ENCODE assay signal across 8 cellular contexts in the genomic region with DNA sequence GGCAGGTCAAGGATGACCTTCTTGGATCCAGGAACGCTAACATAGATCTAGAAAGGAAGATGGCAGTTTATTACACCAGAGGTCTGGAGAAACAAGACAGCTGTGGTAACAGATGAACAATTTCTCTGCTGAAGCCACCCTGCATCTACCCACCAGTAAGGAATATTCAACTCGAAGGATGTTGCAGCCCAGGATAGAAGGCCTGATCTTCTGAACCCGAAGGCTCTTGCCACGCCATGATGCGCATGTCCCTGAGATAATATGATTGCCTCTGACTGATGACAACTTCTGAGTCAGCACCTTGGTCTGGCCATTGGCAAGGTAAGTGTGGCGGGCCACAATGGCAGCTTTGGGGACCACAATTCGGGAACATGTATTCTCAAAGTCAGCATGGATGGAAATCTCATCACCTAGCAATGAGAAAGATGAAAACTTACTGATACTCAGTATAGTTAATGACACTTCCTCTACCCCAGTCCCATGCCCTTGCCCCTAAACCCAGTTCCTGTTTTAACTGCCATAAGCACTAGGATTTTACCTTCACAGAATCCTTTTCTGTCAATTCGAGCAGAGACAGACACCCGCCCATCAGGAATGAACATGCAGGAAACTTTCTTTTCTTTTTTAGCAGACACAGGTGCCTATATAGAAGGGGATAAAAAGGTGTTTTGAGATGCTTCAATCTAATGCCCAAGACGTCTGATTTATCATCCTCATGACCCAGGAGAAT. TPM values are rescaled to one million over a fixed set of nuclear protein-coding genes. Genes with fewer than 3 reads are reported as not detected.
A peak's percentile ranks its signal among the peaks of the same experiment; 100 is the strongest.
DNase-seq lines count a peak whose midpoint lies in the region; ATAC-seq, FAIRE-seq and TF ChIP-seq lines count a peak whose summit lies in the region.

No MANE protein-coding gene starts in this region.

- RAD21 ChIA-PET in GM12878 (lab: Charles Lee; ENCODE audit: unreplicated experiment): interaction anchor here (1.6 to 7.4 kb wide), 2 partner anchors 13 to 16 kb away, joined by 6 to 100 read pairs; no protein-coding TSS in a partner anchor

- peaks cover 40% of the 10 kb centered on the region for H3K36me3 ChIP-seq in OCI-LY1 (ENCODE audit: insufficient read depth, low read length)
- H3K36me3 ChIP-seq in GM12878 (ENCODE audit: control insufficient read depth in 2 of 2, insufficient read depth in 2 of 2, low read length in 1 of 2): peaks cover 0 to 3% of the 10 kb centered on the region in 2 experiments; a peak in 2 of 4 replicates
- H3K36me3 ChIP-seq in mesodermal cell (ENCODE audit: control insufficient read depth, insufficient read depth, low read length): peaks cover 35% of the 10 kb centered on the region
- peaks cover 14% of the 10 kb centered on the region for H3K36me3 ChIP-seq in urinary bladder (ENCODE audit: insufficient read depth)

- DNase-seq in CMK (ENCODE audit: low read depth): peak; percentile 61
- no peak for DNase-seq in GM12878 (ENCODE audit: low read depth, low spot score)
- DNase-seq in mesenteric fat pad (ENCODE audit: low spot score): no peak
- DNase-seq in GF-D8 (lab: John Stamatoyannopoulos, UW): no peak

- H3K79me2 ChIP-seq in OCI-LY1 (ENCODE audit: insufficient read depth, low read length) (peaks cover 27% of the 10 kb centered on the region), GM12878 (ENCODE audit: control insufficient read depth, insufficient read depth, low read length) (peaks cover 15% of the 10 kb centered on the region)

- no peaks in the 10 kb centered on the region for H4K20me1 ChIP-seq in OCI-LY1 (ENCODE audit: insufficient read depth, low read length)
- H4K20me1 ChIP-seq in GM12878 (ENCODE audit: control insufficient read depth, insufficient read depth): no peaks in the 10 kb centered on the region

- CTCF ChIA-PET in GM12878 (lab: Yijun Ruan, JAX): interaction anchor here (0.7 to 12.2 kb wide), 6 partner anchors 12 to 149 kb away, joined by 3 to 196 read pairs (median 4); a partner anchor contains a TSS

- peak overlapping the region; percentile 89 for H3K4me2 ChIP-seq in OCI-LY1 (ENCODE audit: low read length)
- H3K4me2 ChIP-seq in GM12878 (ENCODE audit: control insufficient read depth, insufficient read depth): peak overlapping the region; percentile 86

- no TSS peak for BruUV-seq in GM12878 (replicated peaks; lab: Mats Ljungman, UMichigan)

- H2AFZ ChIP-seq in OCI-LY1 (ENCODE audit: low read length) (no peak overlapping the region), GM12878 (ENCODE audit: control insufficient read depth, low read depth, low read length) (no peak overlapping the region)

- peaks cover 34% of the 10 kb centered on the region for H3F3A ChIP-seq in OCI-LY1 (ENCODE audit: insufficient read depth, low read length)

- no peaks in the 10 kb centered on the region for H3K9me2 ChIP-seq in OCI-LY1 (ENCODE audit: low read depth, low read length)

- in situ Hi-C loops in GM12878 (cut with MboI): no loop called here

- no peak for FAIRE-seq in GM12878 (lab: Jason Lieb, UNC)

- ATAC-seq in GM12878 (peak; percentile 3; the same call in 1 of the 3 replicates), HG03196 (IDR thresholded peaks at IDR 0.05; ENCODE audit: unreplicated experiment) (no peak)

- TF ChIP-seq RAD21 in GM12878 (IDR thresholded peaks at IDR 0.05; ENCODE audit: insufficient read depth, low read depth, low read length): no peak

- H3K27ac ChIP-seq in OCI-LY1 (ENCODE audit: low read depth, low read length, poor library complexity, severe bottlenecking) (peak overlapping the region; percentile 98), GM12878 (ENCODE audit: control insufficient read depth, insufficient read depth) (no peak overlapping the region), mesodermal cell (ENCODE audit: low read depth, low read length, severe bottlenecking) (no peak overlapping the region), urinary bladder (ENCODE audit: low read depth) (peak overlapping the region; percentile 91)

- intact Hi-C loops in GM12878 (cut with micrococcal nuclease; ENCODE audit: unreplicated experiment): no loop called here

- TF ChIP-seq CTCF in OCI-LY1 (IDR thresholded peaks at IDR 0.05; ENCODE audit: low read length): no peak
- no peak for TF ChIP-seq CTCF in GM12878 (IDR thresholded peaks at IDR 0.05 in 2 of 3, conservative IDR thresholded peaks at IDR 0.05 in 1 of 3; ENCODE audit: control insufficient read depth in 2 of 3, extremely low read depth in 1 of 3, insufficient read depth in 1 of 3, low read depth in 3 of 3, low read length in 3 of 3)

- H3K9ac ChIP-seq in OCI-LY1 (ENCODE audit: low read length) (peak overlapping the region; percentile 98), GM12878 (ENCODE audit: control insufficient read depth, insufficient read depth, low read length) (peak overlapping the region; percentile 75)

- H3K9me3 ChIP-seq in OCI-LY1 (ENCODE audit: low read length) (no peaks in the 10 kb centered on the region), GM12878 (replicated peaks; ENCODE audit: control insufficient read depth, insufficient read depth, low read length) (no peaks in the 10 kb centered on the region), mesodermal cell (ENCODE audit: control insufficient read depth, low read length) (no peaks in the 10 kb centered on the region)

- H3K27me3 ChIP-seq in OCI-LY1 (ENCODE audit: insufficient read depth, low read length) (no peaks in the 10 kb centered on the region), GM12878 (replicated peaks in 1 of 2; ENCODE audit: control insufficient read depth in 2 of 2, insufficient read depth in 2 of 2, low read length in 1 of 2) (no peaks in the 10 kb centered on the region)

- H3K4me3 ChIP-seq in OCI-LY1 (ENCODE audit: low read depth, low read length, poor library complexity, severe bottlenecking) (peak overlapping the region; percentile 99), GM12878 (peak overlapping the region; percentile 81), mesodermal cell (ENCODE audit: extremely low read depth, insufficient read depth, low read length, poor library complexity, severe bottlenecking) (peak overlapping the region; percentile 77), urinary bladder (ENCODE audit: low read depth, low read length) (peak overlapping the region; percentile 82)

- WGBS in GM12878 (ENCODE audit: insufficient coverage, insufficient replicate concordance, low lambda C conversion rate, missing lambda C conversion rate): 64% methylated on average over 10 of the region's 10 CpGs
- 95 to 97% methylated on average over 7 to 8 of the region's 10 CpGs for WGBS in mesodermal cell (ENCODE audit: insufficient coverage in 2 of 2), 2 experiments
- WGBS in urinary bladder: 18% methylated on average over 10 of the region's 10 CpGs

- H3K4me1 ChIP-seq in OCI-LY1 (ENCODE audit: insufficient read depth, low read length, severe bottlenecking) (peaks cover 59% of the 10 kb centered on the region), GM12878 (ENCODE audit: control insufficient read depth, insufficient read depth, low read length) (peaks cover 8% of the 10 kb centered on the region), mesodermal cell (ENCODE audit: control insufficient read depth, insufficient read depth, low read length, poor library complexity, severe bottlenecking) (peaks cover 29% of the 10 kb centered on the region), urinary bladder (ENCODE audit: insufficient read depth) (no peaks in the 10 kb centered on the region)

- peak; percentile 56 for TF ChIP-seq POLR2A in GM12878 (IDR thresholded peaks at IDR 0.05; ENCODE audit: low read depth, low read length)

- no peak for TF ChIP-seq EP300 in GM12878 (IDR thresholded peaks at IDR 0.05; ENCODE audit: borderline replicate concordance in 1 of 2, control insufficient read depth in 1 of 2, low read depth in 2 of 2, low read length in 2 of 2)

- SMC1A ChIA-PET in GM12878 (lab: Charles Lee; ENCODE audit: uncharacterized antibody, unreplicated experiment): interaction anchor here (0.8 to 12.5 kb wide), 4 partner anchors 13 to 18 kb away, joined by 3 to 244 read pairs (median 11); no protein-coding TSS in a partner anchor

- POLR2A ChIA-PET in GM12878 (lab: Charles Lee): interaction anchor here (1.0 to 4.1 kb wide), 5 partner anchors 8 to 67 kb away, joined by 3 to 82 read pairs (median 6); a partner anchor contains a TSS

RNA-seq across cellular contexts. Expression of a gene that starts 1.8 kb away (rescaled TPM):
- 199 and 208 TPM in 2 replicates for total RNA-seq in GM12878 (2013; cell fraction: nucleolus; rRNA removed)
- total RNA-seq in GM12878 (2014; rRNA removed) (133 and 171 TPM in 2 replicates), GM12878 (2014; rRNA removed; fragmentation: Illumina TruSeq; extraction: Trizol) (110 and 121 TPM in 2 replicates), GM12878 (2021) (106 and 115 TPM in 2 replicates), urinary bladder (920 TPM), mesenteric fat pad (692 TPM)
- 102 TPM for polyA plus RNA-seq in GM12878 (2011; ENCODE audit: low read depth)
- polyA plus RNA-seq in GM12878 (2011; rRNA removed) (132 and 154 TPM in 2 replicates), GM12878 (2014; fragmentation: Illumina TruSeq; extraction: Trizol) (130 and 182 TPM in 2 replicates), GM12878 (2014; fragmentation: Nextera tagmentation; extraction: Ambion mirVana) (10 to 100 TPM; 48.7 to 75.5 TPM), GM12878 (2014; rRNA removed) (84.1 and 108 TPM in 2 replicates), GM12878 (2016; fragmentation: Nextera tagmentation; extraction: Ambion mirVana) (10 to 100 TPM; 76.6 to 82.9 TPM), urinary bladder (1,029 TPM)
- 73.1 TPM in 2 replicates for polyA plus RNA-seq in GM12878 (2011; cell fraction: cytosol; rRNA removed)
- polyA plus RNA-seq in GM12878 (2011; cell fraction: nucleus; rRNA removed): 99.6 and 193 TPM in 2 replicates
- 90.6 and 113 TPM in 2 replicates for polyA plus RNA-seq in GM12878 (2012)
- polyA minus RNA-seq in GM12878 (2011; rRNA and poly(A)+ RNA removed): 209 and 224 TPM in 2 replicates
- polyA minus RNA-seq in GM12878 (2011; cell fraction: cytosol; rRNA and poly(A)+ RNA removed): 42.0 and 48.2 TPM in 2 replicates
- polyA minus RNA-seq in GM12878 (2011; cell fraction: nucleus; rRNA and poly(A)+ RNA removed): 177 and 219 TPM in 2 replicates
- polyA plus RNA-seq in mesodermal cell (2013, experiment 1 of 2): 144 TPM
- polyA plus RNA-seq in mesodermal cell (2013, experiment 2 of 2): 135 TPM

RNA-seq across cellular contexts. Expression of a gene that starts 27.0 kb away (rescaled TPM):
- not detected in 2 replicates for total RNA-seq in GM12878 (2013; cell fraction: nucleolus; rRNA removed)
- 0.11 TPM in 1 of 2 replicates, not detected in the other for total RNA-seq in GM12878 (2014; rRNA removed)
- total RNA-seq in GM12878 (2014; rRNA removed; fragmentation: Illumina TruSeq; extraction: Trizol): not detected in 2 replicates
- total RNA-seq in GM12878 (2021): not detected in 2 replicates
- polyA plus RNA-seq in GM12878 (2011; ENCODE audit: low read depth): not detected
- not detected in 2 replicates for polyA plus RNA-seq in GM12878 (2011; rRNA removed)
- not detected in 2 replicates for polyA plus RNA-seq in GM12878 (2011; cell fraction: cytosol; rRNA removed)
- not detected in 2 replicates for polyA plus RNA-seq in GM12878 (2011; cell fraction: nucleus; rRNA removed)
- 0.08 TPM in 1 of 2 replicates, not detected in the other for polyA plus RNA-seq in GM12878 (2012)
- not detected in 2 replicates for polyA plus RNA-seq in GM12878 (2014; fragmentation: Illumina TruSeq; extraction: Trizol)
- not detected for polyA plus RNA-seq in GM12878 (2014; fragmentation: Nextera tagmentation; extraction: Ambion mirVana)
- not detected in 2 replicates for polyA plus RNA-seq in GM12878 (2014; rRNA removed)
- polyA plus RNA-seq in GM12878 (2016; fragmentation: Nextera tagmentation; extraction: Ambion mirVana): not detected
- polyA minus RNA-seq in GM12878 (2011; rRNA and poly(A)+ RNA removed): not detected in 2 replicates
- not detected in 2 replicates for polyA minus RNA-seq in GM12878 (2011; cell fraction: cytosol; rRNA and poly(A)+ RNA removed)
- polyA minus RNA-seq in GM12878 (2011; cell fraction: nucleus; rRNA and poly(A)+ RNA removed): not detected in 2 replicates
- polyA plus RNA-seq in mesodermal cell (2013, experiment 1 of 2): not detected
- not detected for polyA plus RNA-seq in mesodermal cell (2013, experiment 2 of 2)
- 9.4 TPM for total RNA-seq in urinary bladder
- 0.11 TPM for polyA plus RNA-seq in urinary bladder
- not detected for total RNA-seq in mesenteric fat pad

RNA-seq across cellular contexts. Expression of a gene that starts 30.1 kb away (rescaled TPM):
- 3.8 and 7.0 TPM in 2 replicates for total RNA-seq in GM12878 (2013; cell fraction: nucleolus; rRNA removed)
- 19.5 and 20.4 TPM in 2 replicates for total RNA-seq in GM12878 (2014; rRNA removed)
- 33.2 and 35.1 TPM in 2 replicates for total RNA-seq in GM12878 (2014; rRNA removed; fragmentation: Illumina TruSeq; extraction: Trizol)
- total RNA-seq in GM12878 (2021): 17.3 and 18.4 TPM in 2 replicates
- polyA plus RNA-seq in GM12878 (2011; ENCODE audit: low read depth): 15.9 TPM
- 21.8 and 29.7 TPM in 2 replicates for polyA plus RNA-seq in GM12878 (2011; rRNA removed)
- polyA plus RNA-seq in GM12878 (2011; cell fraction: cytosol; rRNA removed): 11.7 and 13.1 TPM in 2 replicates
- polyA plus RNA-seq in GM12878 (2011; cell fraction: nucleus; rRNA removed): 9.6 and 9.7 TPM in 2 replicates
- 26.4 and 27.6 TPM in 2 replicates for polyA plus RNA-seq in GM12878 (2012)
- 40.8 and 57.7 TPM in 2 replicates for polyA plus RNA-seq in GM12878 (2014; fragmentation: Illumina TruSeq; extraction: Trizol)
- 10 to 100 TPM; 12.8 to 25.5 TPM for polyA plus RNA-seq in GM12878 (2014; fragmentation: Nextera tagmentation; extraction: Ambion mirVana)
- polyA plus RNA-seq in GM12878 (2014; rRNA removed): 23.9 and 27.6 TPM in 2 replicates
- 10 to 100 TPM; 39.6 to 47.0 TPM for polyA plus RNA-seq in GM12878 (2016; fragmentation: Nextera tagmentation; extraction: Ambion mirVana)
- 6.7 and 9.0 TPM in 2 replicates for polyA minus RNA-seq in GM12878 (2011; rRNA and poly(A)+ RNA removed)
- polyA minus RNA-seq in GM12878 (2011; cell fraction: cytosol; rRNA and poly(A)+ RNA removed): 2.7 and 2.8 TPM in 2 replicates
- polyA minus RNA-seq in GM12878 (2011; cell fraction: nucleus; rRNA and poly(A)+ RNA removed): 2.4 and 3.3 TPM in 2 replicates
- 28.8 TPM for polyA plus RNA-seq in mesodermal cell (2013, experiment 1 of 2)
- polyA plus RNA-seq in mesodermal cell (2013, experiment 2 of 2): 30.3 TPM
- 16.5 TPM for total RNA-seq in urinary bladder
- polyA plus RNA-seq in urinary bladder: 46.6 TPM
- total RNA-seq in mesenteric fat pad: 30.7 TPM

RNA-seq across cellular contexts. Expression of a gene that starts 30.2 kb away (rescaled TPM):
- 3.1 and 3.3 TPM in 2 replicates for total RNA-seq in GM12878 (2013; cell fraction: nucleolus; rRNA removed)
- total RNA-seq in GM12878 (2014; rRNA removed) (1.7 and 2.7 TPM in 2 replicates), GM12878 (2014; rRNA removed; fragmentation: Illumina TruSeq; extraction: Trizol) (0.72 and 0.97 TPM in 2 replicates), GM12878 (2021) (3.5 and 5.2 TPM in 2 replicates), urinary bladder (0.21 TPM), mesenteric fat pad (0.74 TPM)
- polyA plus RNA-seq in GM12878 (2011; ENCODE audit: low read depth): 0.79 TPM
- polyA plus RNA-seq in GM12878 (2011; rRNA removed) (1.6 and 1.8 TPM in 2 replicates), GM12878 (2014; fragmentation: Illumina TruSeq; extraction: Trizol) (1.0 and 1.8 TPM in 2 replicates), GM12878 (2014; fragmentation: Nextera tagmentation; extraction: Ambion mirVana) (under 1 TPM; 0.40 to 0.42 TPM), GM12878 (2014; rRNA removed) (2.5 and 3.5 TPM in 2 replicates), GM12878 (2016; fragmentation: Nextera tagmentation; extraction: Ambion mirVana) (1 to 10 TPM in 1 of 2 experiments, under 1 TPM in 1; 0.83 to 1.5 TPM), urinary bladder (1.4 TPM)
- 1.6 and 2.1 TPM in 2 replicates for polyA plus RNA-seq in GM12878 (2011; cell fraction: cytosol; rRNA removed)
- polyA plus RNA-seq in GM12878 (2011; cell fraction: nucleus; rRNA removed): 6.0 and 6.1 TPM in 2 replicates
- 0.89 and 1.5 TPM in 2 replicates for polyA plus RNA-seq in GM12878 (2012)
- 1.6 and 2.1 TPM in 2 replicates for polyA minus RNA-seq in GM12878 (2011; rRNA and poly(A)+ RNA removed)
- 0.94 and 4.0 TPM in 2 replicates for polyA minus RNA-seq in GM12878 (2011; cell fraction: cytosol; rRNA and poly(A)+ RNA removed)
- polyA minus RNA-seq in GM12878 (2011; cell fraction: nucleus; rRNA and poly(A)+ RNA removed): 2.3 and 4.4 TPM in 2 replicates
- 1.1 TPM for polyA plus RNA-seq in mesodermal cell (2013, experiment 1 of 2)
- 0.71 TPM for polyA plus RNA-seq in mesodermal cell (2013, experiment 2 of 2)

RNA-seq across cellular contexts. Expression of a gene that starts 36.7 kb away (rescaled TPM):
- total RNA-seq in GM12878 (2013; cell fraction: nucleolus; rRNA removed): 6.9 and 7.7 TPM in 2 replicates
- 16.7 and 19.7 TPM in 2 replicates for total RNA-seq in GM12878 (2014; rRNA removed)
- 13.9 and 15.2 TPM in 2 replicates for total RNA-seq in GM12878 (2014; rRNA removed; fragmentation: Illumina TruSeq; extraction: Trizol)
- total RNA-seq in GM12878 (2021): 23.4 and 23.6 TPM in 2 replicates
- polyA plus RNA-seq in GM12878 (2011; ENCODE audit: low read depth): 6.3 TPM
- polyA plus RNA-seq in GM12878 (2011; rRNA removed): 48.2 and 53.1 TPM in 2 replicates
- 35.5 and 51.0 TPM in 2 replicates for polyA plus RNA-seq in GM12878 (2011; cell fraction: cytosol; rRNA removed)
- 7.8 and 10.5 TPM in 2 replicates for polyA plus RNA-seq in GM12878 (2011; cell fraction: nucleus; rRNA removed)
- polyA plus RNA-seq in GM12878 (2012): 9.9 and 10.2 TPM in 2 replicates
- polyA plus RNA-seq in GM12878 (2014; fragmentation: Illumina TruSeq; extraction: Trizol): 18.4 and 20.0 TPM in 2 replicates
- 10 to 100 TPM in 1 of 2 experiments, 1 to 10 TPM in 1; 5.5 to 12.2 TPM for polyA plus RNA-seq in GM12878 (2014; fragmentation: Nextera tagmentation; extraction: Ambion mirVana)
- polyA plus RNA-seq in GM12878 (2014; rRNA removed): 19.4 and 21.9 TPM in 2 replicates
- 10 to 100 TPM in 1 of 2 experiments, 1 to 10 TPM in 1; 9.9 to 10.3 TPM for polyA plus RNA-seq in GM12878 (2016; fragmentation: Nextera tagmentation; extraction: Ambion mirVana)
- 24.7 and 26.5 TPM in 2 replicates for polyA minus RNA-seq in GM12878 (2011; rRNA and poly(A)+ RNA removed)
- 11.0 and 11.3 TPM in 2 replicates for polyA minus RNA-seq in GM12878 (2011; cell fraction: cytosol; rRNA and poly(A)+ RNA removed)
- 2.7 and 4.4 TPM in 2 replicates for polyA minus RNA-seq in GM12878 (2011; cell fraction: nucleus; rRNA and poly(A)+ RNA removed)
- 35.9 TPM for polyA plus RNA-seq in mesodermal cell (2013, experiment 1 of 2)
- polyA plus RNA-seq in mesodermal cell (2013, experiment 2 of 2): 30.4 TPM
- 29.6 TPM for total RNA-seq in urinary bladder
- 25.6 TPM for polyA plus RNA-seq in urinary bladder
- 26.6 TPM for total RNA-seq in mesenteric fat pad

Comparison
In these comparisons a context has a peak if more than half of its experiments do, and no peak if none do; other contexts are left out.
1. H3K27ac ChIP-seq: peak in OCI-LY1 (single experiment) and urinary bladder (single experiment); none in GM12878 (single experiment) and mesodermal cell (single experiment).
2. Peak in every context shown above with its lines, with median percentiles within 50 percentile points of each other: H3K4me3 ChIP-seq.